In genomic region chr2:200791905-200792304, GRCh38 we compare ENCODE assay signal across 17 cellular contexts. TPM values are rescaled to one million over a fixed set of nuclear protein-coding genes. Genes with fewer than 3 reads are reported as not detected.
DNase-seq lines count a peak whose midpoint lies in the region; ATAC-seq, FAIRE-seq and TF ChIP-seq lines count a peak whose summit lies in the region.
"Had no signal": no experiment of that assay in that cellular context is flagged by ENCODE, and none has a peak within 500 bp of the region (broad histone marks: within the 10 kb centered on the region; RNA-seq: fewer than 3 reads in every experiment).

No MANE protein-coding gene starts in this region.

- H3K27ac ChIP-seq in right atrium auricular region (no peak overlapping the region), A549 (peak overlapping the region; percentile 32 to 58; a peak in 2 of 6 replicates), pancreas (no peak overlapping the region)
- H3K27ac ChIP-seq: 22Rv1, BLaER1 had no signal

- no peak for FAIRE-seq in A549 (lab: Jason Lieb, UNC)
- FAIRE-seq in pancreas (lab: Jason Lieb, UNC): no peak
- FAIRE-seq: GM12892, GM18507 had no signal

- in situ Hi-C loops in HAP-1 (cut with MboI; ENCODE audit: low sequenced_read_pairs): no loop called here

- POLR2A ChIA-PET in A549 (lab: Yijun Ruan, JAX): no interaction called here

- no peaks in the 10 kb centered on the region for H3K36me3 ChIP-seq in right atrium auricular region
- no peaks in the 10 kb centered on the region for H3K36me3 ChIP-seq in pancreas
- no peaks in the 10 kb centered on the region for H3K36me3 ChIP-seq in HAP-1 (replicated peaks)

- peaks cover 0 to 12% of the 10 kb centered on the region in 2 donors for H3K4me1 ChIP-seq in right atrium auricular region
- H3K4me1 ChIP-seq in A549: peaks cover 52% of the 10 kb centered on the region
- peaks cover 0 to 10% (median 7%) of the 10 kb centered on the region in 3 donors for H3K4me1 ChIP-seq in pancreas
- peaks cover 4% of the 10 kb centered on the region; the same call in 1 of the 2 replicates for H3K4me1 ChIP-seq in HAP-1
- H3K4me1 ChIP-seq: BLaER1 had no signal

- H3K9me3 ChIP-seq in right atrium auricular region (no peaks in the 10 kb centered on the region), A549 (no peaks in the 10 kb centered on the region), pancreas (no peaks in the 10 kb centered on the region), HAP-1 (no peaks in the 10 kb centered on the region)
- H3K9me3 ChIP-seq: BLaER1 had no signal

- CTCF ChIA-PET in A549 (lab: Yijun Ruan, JAX): no interaction called here

- ATAC-seq in Right ventricle myocardium inferior (peak; percentile 11), A549 (no peak), pancreas (peak in 3 of 4 donors; percentile 46 to 77 (median 70)), GM19351 (IDR thresholded peaks at IDR 0.05; ENCODE audit: unreplicated experiment) (no peak)

- TF ChIP-seq CTCF in right atrium auricular region (IDR thresholded peaks at IDR 0.05): no peak
- no peak for TF ChIP-seq CTCF in A549 (IDR thresholded peaks at IDR 0.05)
- no peak for TF ChIP-seq CTCF in fibroblast of pulmonary artery (IDR thresholded peaks at IDR 0.05; ENCODE audit: low read length, missing control alignments)
- no peak for TF ChIP-seq CTCF in pancreas (IDR thresholded peaks at IDR 0.05)

- TF ChIP-seq POLR2A in A549 (IDR thresholded peaks at IDR 0.05; ENCODE audit: low read length): no peak

- no peak for TF ChIP-seq EP300 in A549 (IDR thresholded peaks at IDR 0.05)

- no peak overlapping the region for H3K4me2 ChIP-seq in A549
- H3K4me2 ChIP-seq: BLaER1 had no signal

- TF ChIP-seq RAD21 in A549 (conservative IDR thresholded peaks at IDR 0.05 in 1 of 2, IDR thresholded peaks at IDR 0.05 in 1 of 2): no peak

- intact Hi-C loops in Right ventricle myocardium inferior (cut with DNase I): no loop called here
- intact Hi-C loops in pancreas (cut with DNase I): loop anchor here in 1 of 3 donors (10.0 kb wide), 1 partner anchor 57 kb away; no protein-coding TSS in a partner anchor

- no peak overlapping the region for H3K4me3 ChIP-seq in right atrium auricular region
- no peak overlapping the region for H3K4me3 ChIP-seq in A549
- no peak overlapping the region for H3K4me3 ChIP-seq in fibroblast of pulmonary artery (replicated peaks; ENCODE audit: low read depth, low read length)
- H3K4me3 ChIP-seq in pancreas: no peak overlapping the region
- no peak overlapping the region for H3K4me3 ChIP-seq in HAP-1
- H3K4me3 ChIP-seq: BLaER1 had no signal

- DNase-seq in Right ventricle myocardium inferior (ENCODE audit: missing footprints): no peak
- no peak for DNase-seq in right atrium auricular region (ENCODE audit: low spot score)
- no peak for DNase-seq in A549 (ENCODE audit: low read depth in 1 of 2, low spot score in 1 of 2)
- DNase-seq in fibroblast of pulmonary artery (ENCODE audit: low read depth): peak; percentile 36
- no peak for DNase-seq in pancreas
- no peak for DNase-seq in HAP-1 (ENCODE audit: low spot score in 2 of 2)
- DNase-seq: CD4-positive, alpha-beta memory T cell; DMS153; DMS79; GDM1; GOT3; H7 had no signal

- H3K27me3 ChIP-seq in right atrium auricular region (no peaks in the 10 kb centered on the region), pancreas (no peaks in the 10 kb centered on the region), HAP-1 (ENCODE audit: low read depth) (no peaks in the 10 kb centered on the region)
- H3K27me3 ChIP-seq: BLaER1 had no signal

TF ChIP-seq in A549, 52 proteins besides CTCF, POLR2A, EP300 and RAD21:
- no peak for TF ChIP-seq SMC3 (IDR thresholded peaks at IDR 0.05)
- TF ChIP-seq NR3C1 (IDR thresholded peaks at IDR 0.05): no peak
- TF ChIP-seq EHMT2 (IDR thresholded peaks at IDR 0.05; ENCODE audit: low read depth): no peak
- no peak for TF ChIP-seq NPAS2 (CRISPR knock-in tag; IDR thresholded peaks at IDR 0.05; ENCODE audit: borderline replicate concordance)

RNA-seq across cellular contexts. Expression of gene BZW1, which starts 19.8 kb away (rescaled TPM):
- 80.4 TPM for total RNA-seq in Right ventricle myocardium inferior
- total RNA-seq in right atrium auricular region: 100 to 1,000 TPM in 1 of 2 donors, 10 to 100 TPM in 1; 58.0 to 131 TPM
- 439 and 494 TPM in 2 replicates for polyA plus RNA-seq in A549 (2011; rRNA removed)
- 110 and 135 TPM in 2 replicates for polyA plus RNA-seq in A549 (2012; cell fraction: cytosol; rRNA removed)
- polyA plus RNA-seq in A549 (2012; cell fraction: nucleus; rRNA removed): 52.0 and 65.2 TPM in 2 replicates
- polyA plus RNA-seq in A549 (2017; fragmentation: RNase III; extraction: RNeasy Plus Mini Kit Qiagen cat#74134 plus additional on column Dnase treatment): 401 to 422 TPM (median 419 TPM) in 3 replicates
- polyA minus RNA-seq in A549 (2011; rRNA and poly(A)+ RNA removed): 440 and 450 TPM in 2 replicates
- 10 to 100 TPM; 35.6 to 85.7 (median 60.1) TPM for total RNA-seq in pancreas
- 10 to 100 TPM in 1 of 2 donors, 1 to 10 TPM in 1; 9.7 to 33.3 TPM for polyA plus RNA-seq in pancreas

Comparison
In these comparisons a context has a peak if more than half of its experiments do, and no peak if none do; other contexts are left out.
1. ATAC-seq: peak in Right ventricle myocardium inferior (single experiment) and pancreas (3 of 4); none in A549 (0 of 2) and GM19351 (single experiment).
2. H3K27ac ChIP-seq: peak in A549 (2 of 2); none in right atrium auricular region (0 of 2) and pancreas (0 of 4).